In the genomic region with DNA sequence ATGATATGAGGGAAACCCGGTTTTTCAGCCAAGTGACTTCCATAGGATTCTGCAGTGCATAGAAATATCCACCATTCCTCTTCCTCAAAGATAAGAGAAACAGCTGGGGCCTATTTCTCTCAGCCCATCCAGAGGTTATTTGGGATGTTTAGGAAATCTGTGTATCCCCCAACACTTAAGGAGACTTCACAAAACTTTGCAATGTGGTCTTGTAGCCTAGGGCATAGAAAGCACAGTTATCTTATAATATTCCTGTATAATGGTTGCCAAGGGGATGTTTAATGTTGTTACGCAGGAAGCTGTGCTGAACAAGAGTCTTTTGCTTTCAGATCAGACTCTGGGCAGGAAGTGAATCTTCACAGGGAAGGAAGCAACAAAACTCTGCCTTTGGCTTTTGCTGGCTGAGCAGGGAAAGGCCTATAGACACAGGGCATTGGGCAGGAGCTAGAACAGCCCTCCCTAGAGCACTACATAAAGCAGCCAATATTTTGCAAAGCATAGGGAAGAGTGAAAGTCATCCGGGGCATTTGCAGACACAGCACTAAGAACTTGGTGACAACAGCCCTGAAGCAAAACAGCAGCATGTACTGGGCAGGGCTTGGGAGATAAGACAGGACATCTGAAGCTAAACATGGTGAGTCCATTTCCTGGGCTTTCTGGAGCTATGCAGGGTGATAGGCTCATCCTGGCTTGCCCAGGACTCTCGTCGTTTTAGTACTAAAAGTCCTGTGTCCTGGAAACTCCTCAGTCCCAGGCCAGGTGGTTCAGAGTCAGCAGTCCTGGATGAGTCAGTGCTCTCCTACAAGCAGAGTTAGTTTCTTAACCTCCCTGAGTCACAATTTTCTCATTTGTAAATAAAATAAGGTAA, we compare ENCODE assay signal across 8 cellular contexts.
DNase-seq lines count a peak whose midpoint lies in the region; ATAC-seq lines count a peak whose summit lies in the region.

No MANE protein-coding gene starts in this region.

- H3K27me3 ChIP-seq in effector memory CD4-positive, alpha-beta T cell (replicated peaks; ENCODE audit: control insufficient read depth, insufficient read depth, low read length, poor library complexity, severe bottlenecking) = no peaks in the 10 kb centered on the region
- H3K27me3 ChIP-seq in muscle layer of duodenum (ENCODE audit: low read depth, low read length) = no peaks in the 10 kb centered on the region

- H3K4me3 ChIP-seq in effector memory CD4-positive, alpha-beta T cell (ENCODE audit: insufficient read depth, low read depth, low read length, poor library complexity, severe bottlenecking) = peak overlapping the region; percentile 35
- peak overlapping the region in 1 of 2 donors; percentile 5 for H3K4me3 ChIP-seq in muscle layer of duodenum (ENCODE audit: low read depth in 1 of 2, low read length in 2 of 2)

- H3K4me1 ChIP-seq in effector memory CD4-positive, alpha-beta T cell (ENCODE audit: control insufficient read depth, insufficient read depth, low read length, poor library complexity, severe bottlenecking) = peaks cover 24% of the 10 kb centered on the region
- H3K4me1 ChIP-seq in muscle layer of duodenum (ENCODE audit: control insufficient read depth in 1 of 2, insufficient read depth in 2 of 2, low read length in 2 of 2) = peaks cover 0 to 7% of the 10 kb centered on the region in 2 donors

- peak; percentile 43 for DNase-seq in stimulated activated CD4-positive, alpha-beta T cell treated with anti-CD3 and anti-CD28 coated beads, Interleukin-15, amount 100 ng/mL, for 24 hours
- DNase-seq in stimulated activated CD4-positive, alpha-beta T cell treated with anti-CD3 and anti-CD28 coated beads, Interleukin-2, amount 100 ng/mL, for 48 hours = no peak
- peak; percentile 45 to 76 for DNase-seq in SW 1271 (lab: John Stamatoyannopoulos, UW)
- no peak for DNase-seq in effector memory CD4-positive, alpha-beta T cell
- DNase-seq in stimulated activated CD8-positive, alpha-beta memory T cell treated with anti-CD3 and anti-CD28 coated beads, Interleukin-4, amount 100 ng/mL, for 48 hours = no peak

- ATAC-seq in HG02571 (IDR thresholded peaks at IDR 0.05; ENCODE audit: unreplicated experiment) (no peak), HG02970 (IDR thresholded peaks at IDR 0.05; ENCODE audit: low FRiP score, unreplicated experiment) (no peak)

- H3K9me3 ChIP-seq in effector memory CD4-positive, alpha-beta T cell (ENCODE audit: control insufficient read depth, low read length) = no peaks in the 10 kb centered on the region
- peaks cover 0 to 12% of the 10 kb centered on the region in 2 donors for H3K9me3 ChIP-seq in muscle layer of duodenum (ENCODE audit: control insufficient read depth in 1 of 2, low read length in 2 of 2)

- H3K27ac ChIP-seq in effector memory CD4-positive, alpha-beta T cell (ENCODE audit: insufficient read depth, low read length, poor library complexity, severe bottlenecking) = peak overlapping the region; percentile 44
- peak overlapping the region; percentile 13 for H3K27ac ChIP-seq in muscle layer of duodenum (ENCODE audit: low read length)

- H3K36me3 ChIP-seq in effector memory CD4-positive, alpha-beta T cell (ENCODE audit: control insufficient read depth, insufficient read depth, low read length) = peaks cover 3% of the 10 kb centered on the region
- no peaks in the 10 kb centered on the region for H3K36me3 ChIP-seq in muscle layer of duodenum (ENCODE audit: control insufficient read depth in 1 of 2, insufficient read depth in 2 of 2, low read length in 2 of 2)

Comparison
In these comparisons a context has a peak if more than half of its experiments do, and no peak if none do; other contexts are left out.
1. DNase-seq: peak in stimulated activated CD4-positive, alpha-beta T cell treated with anti-CD3 and anti-CD28 coated beads, Interleukin-15, amount 100 ng/mL, for 24 hours (single experiment) and SW 1271 (2 of 2); none in stimulated activated CD4-positive, alpha-beta T cell treated with anti-CD3 and anti-CD28 coated beads, Interleukin-2, amount 100 ng/mL, for 48 hours (0 of 2), effector memory CD4-positive, alpha-beta T cell (0 of 3) and stimulated activated CD8-positive, alpha-beta memory T cell treated with anti-CD3 and anti-CD28 coated beads, Interleukin-4, amount 100 ng/mL, for 48 hours (single experiment).